8 cellular contexts compared by ENCODE assay signal in genomic region chr14:60349663-60350365, GRCh38.
DNase-seq lines count a peak whose midpoint lies in the region; ATAC-seq and TF ChIP-seq lines count a peak whose summit lies in the region.

No MANE protein-coding gene starts in this region.

- H3K36me3 ChIP-seq in HEK293 (ENCODE audit: control insufficient read depth in 2 of 2, insufficient read depth in 1 of 2, low read length in 2 of 2) = no peaks in the 10 kb centered on the region
- no peaks in the 10 kb centered on the region for H3K36me3 ChIP-seq in WERI-Rb-1
- no peaks in the 10 kb centered on the region for H3K36me3 ChIP-seq in psoas muscle (ENCODE audit: insufficient read depth in 1 of 2, low read depth in 1 of 2)

- 52 to 55% (median 52%) methylated on average over 8 of the region's 8 CpGs for WGBS in psoas muscle, 3 donors

- H3K9me3 ChIP-seq in HEK293 (ENCODE audit: control insufficient read depth, insufficient read depth, low read depth, low read length) = no peaks in the 10 kb centered on the region
- no peaks in the 10 kb centered on the region for H3K9me3 ChIP-seq in WERI-Rb-1 (ENCODE audit: severe bottlenecking)
- no peaks in the 10 kb centered on the region for H3K9me3 ChIP-seq in psoas muscle

- H3K4me1 ChIP-seq in HEK293 (ENCODE audit: control insufficient read depth, insufficient read depth, low read length) (0 out of 2 replicates have a peak, but pooled peaks cover 3% of the 10 kb centered on the region), psoas muscle (no peaks in the 10 kb centered on the region)

- peak; percentile 27 for DNase-seq in stimulated activated CD4-positive, alpha-beta T cell treated with anti-CD3 and anti-CD28 coated beads, Interleukin-15, amount 100 ng/mL, for 24 hours
- DNase-seq in stimulated activated CD4-positive, alpha-beta T cell treated with anti-CD3 and anti-CD28 coated beads, Interleukin-1b, Interleukin-23, amount 100 ng/mL, for 48 hours = no peak
- peak; percentile 24 for DNase-seq in NCI-H187 treated with DMSO at 0.1 percent for 48 hours (lab: John Stamatoyannopoulos, UW)
- peak; percentile 32 for DNase-seq in WERI-Rb-1
- DNase-seq in head of caudate nucleus = peak in 29 of 42 donors; percentile 4 to 77 (median 42)
- no peak for DNase-seq in psoas muscle

- POLR2A ChIA-PET in HEK293 (lab: Yijun Ruan, JAX) = no interaction called here

- ATAC-seq in psoas muscle (peak in 3 of 4 donors; percentile 66 to 89 (median 80)), HG03039 (IDR thresholded peaks at IDR 0.05; ENCODE audit: unreplicated experiment) (no peak)

- intact Hi-C loops in head of caudate nucleus (cut with DNase I) (loop anchor here (10.0 kb wide), 1 partner anchor 215 kb away; no protein-coding TSS in a partner anchor), psoas muscle (cut with DNase I) (loop anchor here (2.0 to 10.0 kb wide), 4 partner anchors 137 to 935 kb away; partner anchors contain the start of genes C14orf39 (in 1 of the 2) and TMEM30B (in 1 of the 2))

- H3K27me3 ChIP-seq in WERI-Rb-1 (ENCODE audit: insufficient read depth, low read depth, severe bottlenecking) (no peaks in the 10 kb centered on the region), psoas muscle (ENCODE audit: insufficient read depth in 3 of 3, low read length in 2 of 3) (peaks cover 0 to 2% (median 0%) of the 10 kb centered on the region in 3 donors)

- H3K27ac ChIP-seq in HEK293 (ENCODE audit: extremely low read depth, low read depth, low read length) (no peak overlapping the region), WERI-Rb-1 (no peak overlapping the region; the same call in 1 of the 2 replicates), psoas muscle (no peak overlapping the region)

- CTCF ChIA-PET in HEK293 (lab: Yijun Ruan, JAX) = interaction anchor here (0.5 to 4.2 kb wide), 47 partner anchors 8 to 994 kb away, joined by 3 to 29 read pairs (median 4); no protein-coding TSS in a partner anchor

- TF ChIP-seq CTCF in HEK293 (tag by site-specific recombination; IDR thresholded peaks at IDR 0.05) (no peak), WERI-Rb-1 (IDR thresholded peaks at IDR 0.05; ENCODE audit: low read depth, low read length) (peak; percentile 31), psoas muscle (IDR thresholded peaks at IDR 0.05) (peak; percentile 63)

- H3K4me3 ChIP-seq in HEK293 (ENCODE audit: low read depth, low read length) (no peak overlapping the region), WERI-Rb-1 (ENCODE audit: low read depth, low read length) (no peak overlapping the region), psoas muscle (peak overlapping the region; percentile 26)

TF ChIP-seq in HEK293, 187 proteins besides CTCF, POLR2A, EP300 and RAD21:
- peak; percentile 54 for TF ChIP-seq ZNF654 (tag by site-specific recombination; IDR thresholded peaks at IDR 0.05; ENCODE audit: low read depth)
- TF ChIP-seq ZNF169 (tag by site-specific recombination; IDR thresholded peaks at IDR 0.05) = no peak
- TF ChIP-seq ZNF692 (tag by site-specific recombination; IDR thresholded peaks at IDR 0.05) = no peak

Comparison
In these comparisons a context has a peak if more than half of its experiments do, and no peak if none do; other contexts are left out.
1. DNase-seq: peak in stimulated activated CD4-positive, alpha-beta T cell treated with anti-CD3 and anti-CD28 coated beads, Interleukin-15, amount 100 ng/mL, for 24 hours (single experiment), NCI-H187 treated with DMSO at 0.1 percent for 48 hours (single experiment), WERI-Rb-1 (single experiment) and head of caudate nucleus (29 of 42); none in stimulated activated CD4-positive, alpha-beta T cell treated with anti-CD3 and anti-CD28 coated beads, Interleukin-1b, Interleukin-23, amount 100 ng/mL, for 48 hours (single experiment) and psoas muscle (0 of 2).